In genomic region chr10:26486985-26487850, GRCh38 we compare ENCODE assay signal across 8 cellular contexts.
A peak's percentile ranks its signal among the peaks of the same experiment; 100 is the strongest.
DNase-seq lines count a peak whose midpoint lies in the region; ATAC-seq and TF ChIP-seq lines count a peak whose summit lies in the region.

No MANE protein-coding gene starts in this region.

- ATAC-seq in HG03575 (IDR thresholded peaks at IDR 0.05; ENCODE audit: extremely low read depth, insufficient number of reproducible peaks, low FRiP score, unreplicated experiment) = peak; percentile 73

- TF ChIP-seq CTCF in GM20000 (IDR thresholded peaks at IDR 0.05; ENCODE audit: extremely low read depth, missing control alignments) = no peak

- peak; percentile 41 for DNase-seq in AG08396 (ENCODE audit: low spot score)
- peak; percentile 58 for DNase-seq in GM20000 (ENCODE audit: low spot score)
- DNase-seq in activated CD8-positive, alpha-beta memory T cell treated with anti-CD3 and anti-CD28 coated beads for 4 hours (ENCODE audit: low read depth in 2 of 2) = peak; percentile 41 to 64
- peak; percentile 70 for DNase-seq in fibroblast of gingiva (ENCODE audit: low read depth)
- peak; percentile 55 for DNase-seq in stimulated activated CD4-positive, alpha-beta T cell treated with anti-CD3 and anti-CD28 coated beads, Interleukin-12 subunit alpha, Interleukin-12 subunit beta, amount 100 ng/mL, for 24 hours (ENCODE audit: low read depth in 2 of 2)
- no peak for DNase-seq in epidermal melanocyte (ENCODE audit: insufficient read length, low spot score)
- DNase-seq in midbrain (lab: John Stamatoyannopoulos, UW) = no peak

Comparison
In these comparisons a context has a peak if more than half of its experiments do, and no peak if none do; other contexts are left out.
1. DNase-seq: peak in AG08396 (single experiment), GM20000 (single experiment), activated CD8-positive, alpha-beta memory T cell treated with anti-CD3 and anti-CD28 coated beads for 4 hours (2 of 2), fibroblast of gingiva (single experiment) and stimulated activated CD4-positive, alpha-beta T cell treated with anti-CD3 and anti-CD28 coated beads, Interleukin-12 subunit alpha, Interleukin-12 subunit beta, amount 100 ng/mL, for 24 hours (2 of 2); none in epidermal melanocyte (single experiment) and midbrain (single experiment).